Comparison of ENCODE assay signal across 1 cellular context in the genomic region with DNA sequence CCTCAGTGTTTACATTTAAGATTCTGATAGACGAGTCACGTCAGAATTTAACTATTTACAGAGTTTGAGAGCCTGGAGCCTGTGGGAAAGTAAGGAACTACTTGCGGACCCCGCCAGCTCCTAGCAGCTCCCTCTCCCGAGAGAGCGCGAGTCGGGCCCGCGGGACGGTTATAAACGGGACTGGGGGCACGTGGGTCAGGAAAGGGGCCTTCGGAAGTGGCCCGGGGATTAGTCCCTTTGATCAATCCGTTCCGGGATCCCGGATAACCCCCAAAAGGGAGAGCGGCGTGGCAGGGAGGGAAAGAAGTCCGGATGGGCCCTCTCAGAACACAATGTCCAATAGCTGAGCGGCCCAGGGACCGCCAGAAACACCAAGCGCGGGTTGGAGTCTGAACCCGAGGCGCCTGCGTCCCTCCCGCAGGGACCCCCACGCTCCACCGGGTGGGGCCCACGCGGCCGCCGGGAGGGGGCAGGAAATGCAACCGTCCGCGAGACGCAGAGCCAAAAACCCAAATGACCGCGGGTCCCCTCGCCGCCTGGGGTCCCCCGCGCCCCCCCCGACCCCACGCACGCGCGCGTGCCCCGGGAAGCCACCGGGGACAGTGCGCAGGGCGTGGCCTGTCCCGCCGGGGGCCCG.
TF ChIP-seq lines count a peak whose summit lies in the region.

No MANE protein-coding gene starts in this region.

TF ChIP-seq in H1, 55 proteins besides CTCF, POLR2A, EP300 and RAD21 (continued from another document):
- TF ChIP-seq SIN3A (conservative IDR thresholded peaks at IDR 0.05 in 1 of 2, IDR thresholded peaks at IDR 0.05 in 1 of 2; ENCODE audit: low read depth in 1 of 2, low read length in 2 of 2) (0 out of 4 replicates have a peak, but pooled peaks of 1 of the 2 experiments have one; percentile 10), JUND (IDR thresholded peaks at IDR 0.05; ENCODE audit: low read length) (no peak), FOSL1 (IDR thresholded peaks at IDR 0.05; ENCODE audit: insufficient read depth, low read depth, low read length) (no peak), POU5F1 (IDR thresholded peaks at IDR 0.05; ENCODE audit: low read depth, low read length) (no peak), SP2 (IDR thresholded peaks at IDR 0.05; ENCODE audit: low read length) (no peak), SIRT6 (IDR thresholded peaks at IDR 0.05; ENCODE audit: low read length) (no peak), RFX5 (IDR thresholded peaks at IDR 0.05; ENCODE audit: borderline replicate concordance, low read depth, low read length) (no peak), ASH2L (IDR thresholded peaks at IDR 0.05; ENCODE audit: low read length) (no peak), PHF8 (conservative IDR thresholded peaks at IDR 0.05; ENCODE audit: low read depth, low read length) (no peak), SUZ12 (IDR thresholded peaks at IDR 0.05; ENCODE audit: low read length) (0 out of 2 replicates have a peak, but pooled peaks have one; percentile 10), KDM1A (IDR thresholded peaks at IDR 0.05; ENCODE audit: borderline replicate concordance, low read length) (no peak), SAP30 (IDR thresholded peaks at IDR 0.05; ENCODE audit: insufficient read depth, insufficient replicate concordance, low read length) (no peak), SIX5 (IDR thresholded peaks at IDR 0.05; ENCODE audit: low read depth, low read length) (no peak), CEBPB (IDR thresholded peaks at IDR 0.05; ENCODE audit: low read depth, low read length) (no peak), JUN (IDR thresholded peaks at IDR 0.05; ENCODE audit: low read depth, low read length) (no peak), RXRA (IDR thresholded peaks at IDR 0.05; ENCODE audit: insufficient read depth, low read depth, low read length) (no peak), RBBP5 (IDR thresholded peaks at IDR 0.05; ENCODE audit: borderline replicate concordance, low read depth, low read length) (no peak)
- TF ChIP-seq, protein P1, sequence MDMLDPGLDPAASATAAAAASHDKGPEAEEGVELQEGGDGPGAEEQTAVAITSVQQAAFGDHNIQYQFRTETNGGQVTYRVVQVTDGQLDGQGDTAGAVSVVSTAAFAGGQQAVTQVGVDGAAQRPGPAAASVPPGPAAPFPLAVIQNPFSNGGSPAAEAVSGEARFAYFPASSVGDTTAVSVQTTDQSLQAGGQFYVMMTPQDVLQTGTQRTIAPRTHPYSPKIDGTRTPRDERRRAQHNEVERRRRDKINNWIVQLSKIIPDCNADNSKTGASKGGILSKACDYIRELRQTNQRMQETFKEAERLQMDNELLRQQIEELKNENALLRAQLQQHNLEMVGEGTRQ (IDR thresholded peaks at IDR 0.05; ENCODE audit: low read length): no peak
- TF ChIP-seq, protein P2, sequence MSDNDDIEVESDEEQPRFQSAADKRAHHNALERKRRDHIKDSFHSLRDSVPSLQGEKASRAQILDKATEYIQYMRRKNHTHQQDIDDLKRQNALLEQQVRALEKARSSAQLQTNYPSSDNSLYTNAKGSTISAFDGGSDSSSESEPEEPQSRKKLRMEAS (IDR thresholded peaks at IDR 0.05): no peak
